Comparison of ENCODE assay signal across 12 cellular contexts in genomic region chr5:143923634-143924265, GRCh38.
DNase-seq lines count a peak whose midpoint lies in the region; ATAC-seq, FAIRE-seq and TF ChIP-seq lines count a peak whose summit lies in the region.
"Had no signal": no experiment of that assay in that cellular context is flagged by ENCODE, and none has a peak within 500 bp of the region (broad histone marks: within the 10 kb centered on the region; RNA-seq: fewer than 3 reads in every experiment).

No MANE protein-coding gene starts in this region.

- peaks cover 40% of the 10 kb centered on the region for H3K4me1 ChIP-seq in SJSA1 (replicated peaks)

- H3K36me3 ChIP-seq in SJSA1: no peaks in the 10 kb centered on the region

- peak; percentile 96 for FAIRE-seq in H54 (lab: Jason Lieb, UNC)

- no peak for ATAC-seq in HG02798 (IDR thresholded peaks at IDR 0.05; ENCODE audit: poor library complexity, unreplicated experiment)

- H3K4me3 ChIP-seq in SJSA1: no peak overlapping the region

- H3K9me3 ChIP-seq in SJSA1 (replicated peaks): no peaks in the 10 kb centered on the region

- H3K27me3 ChIP-seq in SJSA1 (replicated peaks): no peaks in the 10 kb centered on the region

- no peak for TF ChIP-seq POLR2A in H54 (IDR thresholded peaks at IDR 0.05; ENCODE audit: low read depth, low read length)

- H3K27ac ChIP-seq in SJSA1: peak overlapping the region; percentile 83

- DNase-seq in ELR (ENCODE audit: low read depth) (peak; percentile 78), H54 (ENCODE audit: insufficient read length, low spot score) (no peak), SJSA1 (ENCODE audit: low read depth in 1 of 2, low spot score in 2 of 2) (peak in 1 of 2 experiments; percentile 58), glomerular visceral epithelial cell (ENCODE audit: extremely low spot score) (peak; percentile 53), KG1 (lab: John Stamatoyannopoulos, UW) (no peak)
- no peak for DNase-seq in stimulated activated naive CD4-positive, alpha-beta T cell treated with Interleukin-2 at 50 U/mL for 16 hours (lab: John Stamatoyannopoulos, UW)
- no peak for DNase-seq in stimulated activated CD4-positive, alpha-beta T cell treated with anti-CD3 and anti-CD28 coated beads, Interleukin-1b, Interleukin-23, amount 100 ng/mL, for 48 hours
- DNase-seq: activated CD4-positive, CD25-positive, alpha-beta regulatory T cell; amniotic stem cell; NCI-H748 treated with DMSO at 0.1 percent for 48 hours; occipital lobe had no signal

Comparison
In these comparisons a context has a peak if more than half of its experiments do, and no peak if none do; other contexts are left out.
1. DNase-seq: peak in ELR (single experiment) and glomerular visceral epithelial cell (single experiment); none in H54 (single experiment), stimulated activated naive CD4-positive, alpha-beta T cell treated with Interleukin-2 at 50 U/mL for 16 hours (single experiment), stimulated activated CD4-positive, alpha-beta T cell treated with anti-CD3 and anti-CD28 coated beads, Interleukin-1b, Interleukin-23, amount 100 ng/mL, for 48 hours (single experiment) and KG1 (single experiment).